ENCODE assay signal across 20 cellular contexts in the genomic region with DNA sequence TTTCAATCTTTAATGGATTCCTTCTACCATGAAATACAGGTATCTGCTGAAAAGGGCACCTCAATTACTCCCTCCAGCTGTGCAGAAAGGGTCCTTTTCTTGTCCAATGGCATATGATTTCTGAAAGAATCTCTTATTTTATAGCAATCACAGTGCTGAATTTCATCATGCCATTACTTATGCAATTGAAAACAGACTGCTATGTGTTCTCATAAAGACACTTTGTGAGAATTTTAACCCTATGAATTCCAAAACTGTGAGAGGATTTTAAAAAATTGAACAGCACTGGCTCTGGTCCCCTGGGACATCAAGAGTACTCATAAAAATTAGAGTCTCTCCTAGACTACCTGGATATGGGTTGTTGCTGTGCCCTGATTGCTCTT. TPM values are rescaled to one million over a fixed set of nuclear protein-coding genes. Genes with fewer than 3 reads are reported as not detected.
A peak's percentile ranks its signal among the peaks of the same experiment; 100 is the strongest.
DNase-seq lines count a peak whose midpoint lies in the region; ATAC-seq and TF ChIP-seq lines count a peak whose summit lies in the region.
"Had no signal": no experiment of that assay in that cellular context is flagged by ENCODE, and none has a peak within 500 bp of the region (broad histone marks: within the 10 kb centered on the region; RNA-seq: fewer than 3 reads in every experiment).

No MANE protein-coding gene starts in this region.

- H3K14ac ChIP-seq in mesenchymal stem cell (ENCODE audit: low read length in 2 of 2) = no peak overlapping the region

- no peak overlapping the region for H2AFZ ChIP-seq in mesenchymal stem cell (ENCODE audit: low read depth, low read length)

- H3K9me3 ChIP-seq in mesenchymal stem cell (ENCODE audit: control insufficient read depth, low read length) = no peaks in the 10 kb centered on the region
- H3K9me3 ChIP-seq in naive thymus-derived CD4-positive, alpha-beta T cell (ENCODE audit: control insufficient read depth in 2 of 3, low read length in 3 of 3) = no peaks in the 10 kb centered on the region
- H3K9me3 ChIP-seq: tibial artery had no signal

- no peak overlapping the region for H3K18ac ChIP-seq in mesenchymal stem cell (ENCODE audit: low read depth in 1 of 2, low read length in 2 of 2)

- H4K8ac ChIP-seq in mesenchymal stem cell (ENCODE audit: low read length) = no peak overlapping the region

- H2BK15ac ChIP-seq in mesenchymal stem cell (ENCODE audit: low read depth, poor library complexity, severe bottlenecking) = no peak overlapping the region

- POLR2A ChIA-PET in naive thymus-derived CD4-positive, alpha-beta T cell (lab: Charles Lee) = no interaction called here

- DNase-seq in AG09319 (ENCODE audit: extremely low read depth, low read depth) (peak; percentile 16), NCI-H69 (lab: John Stamatoyannopoulos, UW) (peak; percentile 69), choroid plexus epithelial cell (ENCODE audit: low read depth) (peak; percentile 41), mesenchymal stem cell (peak; percentile 25), NCI-H1105 treated with DMSO at 0.1 percent for 48 hours (lab: John Stamatoyannopoulos, UW) (no peak), CD1c-positive myeloid dendritic cell (ENCODE audit: extremely low spot score) (no peak)
- no peak for DNase-seq in naive thymus-derived CD4-positive, alpha-beta T cell
- DNase-seq: ACHN; activated CD4-positive, alpha-beta memory T cell treated with anti-CD3 and anti-CD28 coated beads for 36 hours; activated T-cell treated with anti-CD3 and anti-CD28 coated beads, Interleukin-2, amount 50 U/mL, for 24 hours; CD8-positive, alpha-beta T cell; DMS79 treated with DMSO at 0.1 percent for 48 hours; effector CD8-positive, alpha-beta T cell; kidney; mesendoderm; NCI-H1417 treated with DMSO at 0.1 percent for 48 hours; tibial artery had no signal

- no peak overlapping the region for H3K4me2 ChIP-seq in mesenchymal stem cell (ENCODE audit: low read length, poor library complexity, severe bottlenecking)

- no peak overlapping the region for H3K4me3 ChIP-seq in choroid plexus epithelial cell (ENCODE audit: low read depth, low read length)
- no peak overlapping the region for H3K4me3 ChIP-seq in mesenchymal stem cell (ENCODE audit: insufficient read depth in 1 of 2, low read depth in 1 of 2, low read length in 2 of 2)
- H3K4me3 ChIP-seq in naive thymus-derived CD4-positive, alpha-beta T cell (ENCODE audit: low read length) = no peak overlapping the region
- H3K4me3 ChIP-seq: tibial artery had no signal

- H3K4me1 Mint-ChIP-seq in naive thymus-derived CD4-positive, alpha-beta T cell = peaks cover 0 to 6% (median 0%) of the 10 kb centered on the region in 7 donors

- H3K4ac ChIP-seq in mesenchymal stem cell (ENCODE audit: low read depth in 1 of 2, low read length in 2 of 2) = no peak overlapping the region

- CTCF ChIA-PET in naive thymus-derived CD4-positive, alpha-beta T cell (lab: Charles Lee) = no interaction called here

- TF ChIP-seq CTCF in AG09319 (IDR thresholded peaks at IDR 0.05; ENCODE audit: low read depth, low read length) (no peak), choroid plexus epithelial cell (conservative IDR thresholded peaks at IDR 0.05; ENCODE audit: low read depth, low read length) (no peak)

- H3K79me1 ChIP-seq in mesenchymal stem cell (replicated peaks; ENCODE audit: low read length, poor library complexity, severe bottlenecking) = no peaks in the 10 kb centered on the region

- no peak overlapping the region for H3K27ac ChIP-seq in mesenchymal stem cell (ENCODE audit: low read length, poor library complexity, severe bottlenecking)
- H3K27ac ChIP-seq in naive thymus-derived CD4-positive, alpha-beta T cell (ENCODE audit: low read depth, low read length) = no peak overlapping the region
- H3K27ac ChIP-seq: tibial artery had no signal

- H2AK5ac ChIP-seq in mesenchymal stem cell (ENCODE audit: low read length, severe bottlenecking) = no peak overlapping the region

- no peak overlapping the region for H4K91ac ChIP-seq in mesenchymal stem cell (ENCODE audit: low read length)

- H3K23ac ChIP-seq in mesenchymal stem cell (ENCODE audit: low read length in 2 of 2) = no peak overlapping the region

- H2BK120ac ChIP-seq in mesenchymal stem cell (ENCODE audit: low read depth, low read length) = no peak overlapping the region

- H3K4me3 Mint-ChIP-seq in naive thymus-derived CD4-positive, alpha-beta T cell = no peak overlapping the region
- H3K4me3 Mint-ChIP-seq: activated CD4-positive, alpha-beta memory T cell treated with anti-CD3 and anti-CD28 coated beads for 36 hours; activated T-cell treated with anti-CD3 and anti-CD28 coated beads, Interleukin-2, amount 50 U/mL, for 24 hours; CD8-positive, alpha-beta T cell; T-helper 1 cell treated with Interleukin-12 subunit alpha and Interleukin-12 subunit beta and Interleukin-4 antibody, amounts not matched to agents 30 μg/mL and 1 μg/mL, for 36 hours had no signal

- no peak overlapping the region for H2BK12ac ChIP-seq in mesenchymal stem cell (ENCODE audit: low read length in 2 of 2)

- H2BK5ac ChIP-seq in mesenchymal stem cell (ENCODE audit: low read depth, low read length, poor library complexity, severe bottlenecking) = no peak overlapping the region

- peaks cover 0 to 4% (median 0%) of the 10 kb centered on the region in 5 donors for H3K36me3 Mint-ChIP-seq in naive thymus-derived CD4-positive, alpha-beta T cell
- H3K36me3 Mint-ChIP-seq: activated CD4-positive, alpha-beta memory T cell treated with anti-CD3 and anti-CD28 coated beads for 36 hours; activated naive CD4-positive, alpha-beta T cell treated with anti-CD3 and anti-CD28 coated beads, Interleukin-2, amount 50 U/mL, for 72 hours; CD8-positive, alpha-beta T cell had no signal

- H3K4me1 ChIP-seq in mesenchymal stem cell (ENCODE audit: control insufficient read depth, insufficient read depth, low read depth, low read length) = no peaks in the 10 kb centered on the region
- no peaks in the 10 kb centered on the region for H3K4me1 ChIP-seq in naive thymus-derived CD4-positive, alpha-beta T cell (ENCODE audit: control insufficient read depth in 2 of 2, insufficient read depth in 2 of 2, low read length in 2 of 2)
- H3K4me1 ChIP-seq: tibial artery had no signal

- ATAC-seq in naive thymus-derived CD4-positive, alpha-beta T cell = no peak
- ATAC-seq in HG03139 (IDR thresholded peaks at IDR 0.05; ENCODE audit: unreplicated experiment) = no peak
- ATAC-seq: activated naive CD4-positive, alpha-beta T cell treated with anti-CD3 and anti-CD28 coated beads, Interleukin-2, amount 50 U/mL, for 72 hours; CD8-positive, alpha-beta T cell had no signal

- intact Hi-C loops in naive thymus-derived CD4-positive, alpha-beta T cell (cut with micrococcal nuclease) = no loop called here

- H3K27me3 ChIP-seq in mesenchymal stem cell (ENCODE audit: control insufficient read depth in 1 of 2, insufficient read depth in 1 of 2, low read length in 2 of 2) = no peaks in the 10 kb centered on the region
- H3K27me3 ChIP-seq in naive thymus-derived CD4-positive, alpha-beta T cell (ENCODE audit: control insufficient read depth in 2 of 2, insufficient read depth in 2 of 2, low read length in 2 of 2) = no peaks in the 10 kb centered on the region
- H3K27me3 ChIP-seq: tibial artery had no signal

- H3K36me3 ChIP-seq in mesenchymal stem cell (ENCODE audit: control insufficient read depth in 1 of 2, insufficient read depth in 2 of 2, low read depth in 1 of 2, low read length in 2 of 2) = no peaks in the 10 kb centered on the region
- H3K36me3 ChIP-seq in naive thymus-derived CD4-positive, alpha-beta T cell (ENCODE audit: control insufficient read depth in 2 of 3, insufficient read depth in 3 of 3, low read length in 3 of 3) = no peaks in the 10 kb centered on the region
- H3K36me3 ChIP-seq: tibial artery had no signal

- H3K27me3 Mint-ChIP-seq in naive thymus-derived CD4-positive, alpha-beta T cell = peaks cover 0 to 5% (median 4%) of the 10 kb centered on the region in 5 donors
- H3K27me3 Mint-ChIP-seq: activated T-cell treated with anti-CD3 and anti-CD28 coated beads, Interleukin-2, amount 50 U/mL, for 24 hours had no signal

- H3K9me3 Mint-ChIP-seq in naive thymus-derived CD4-positive, alpha-beta T cell = peaks cover 0 to 2% (median 0%) of the 10 kb centered on the region in 11 donors
- H3K9me3 Mint-ChIP-seq: activated CD4-positive, alpha-beta memory T cell treated with anti-CD3 and anti-CD28 coated beads for 36 hours; activated naive CD4-positive, alpha-beta T cell treated with anti-CD3 and anti-CD28 coated beads, Interleukin-2, amount 50 U/mL, for 72 hours; activated T-cell treated with anti-CD3 and anti-CD28 coated beads, Interleukin-2, amount 50 U/mL, for 24 hours; CD8-positive, alpha-beta T cell; T-helper 1 cell treated with Interleukin-12 subunit alpha and Interleukin-12 subunit beta and Interleukin-4 antibody, amounts not matched to agents 30 μg/mL and 1 μg/mL, for 36 hours had no signal

- H3K9ac ChIP-seq in mesenchymal stem cell (ENCODE audit: low read length) = peak overlapping the region; percentile 71

- no peak overlapping the region for H3K27ac Mint-ChIP-seq in naive thymus-derived CD4-positive, alpha-beta T cell
- H3K27ac Mint-ChIP-seq: activated CD4-positive, alpha-beta memory T cell treated with anti-CD3 and anti-CD28 coated beads for 36 hours; activated naive CD4-positive, alpha-beta T cell treated with anti-CD3 and anti-CD28 coated beads, Interleukin-2, amount 50 U/mL, for 72 hours; activated T-cell treated with anti-CD3 and anti-CD28 coated beads, Interleukin-2, amount 50 U/mL, for 24 hours; CD8-positive, alpha-beta T cell; T-helper 1 cell treated with Interleukin-12 subunit alpha and Interleukin-12 subunit beta and Interleukin-4 antibody, amounts not matched to agents 30 μg/mL and 1 μg/mL, for 36 hours had no signal

RNA-seq across cellular contexts. Expression of a gene that starts 45.9 kb away (rescaled TPM):
- polyA plus RNA-seq in mesenchymal stem cell (2013, experiment 1 of 2) = 117 TPM
- 115 TPM for polyA plus RNA-seq in mesenchymal stem cell (2013, experiment 2 of 2)
- total RNA-seq in naive thymus-derived CD4-positive, alpha-beta T cell = 100 to 1,000 TPM in 4 of 5 experiments, 10 to 100 TPM in 1; 76.2 to 144 (median 116) TPM
- polyA plus RNA-seq in naive thymus-derived CD4-positive, alpha-beta T cell = 100 to 1,000 TPM; 114 to 122 TPM

Comparison
In these comparisons a context has a peak if more than half of its experiments do, and no peak if none do; other contexts are left out.
1. DNase-seq: peak in AG09319 (single experiment), NCI-H69 (single experiment), choroid plexus epithelial cell (single experiment) and mesenchymal stem cell (single experiment); none in naive thymus-derived CD4-positive, alpha-beta T cell (0 of 9), NCI-H1105 treated with DMSO at 0.1 percent for 48 hours (single experiment) and CD1c-positive myeloid dendritic cell (single experiment).